In the genomic region with DNA sequence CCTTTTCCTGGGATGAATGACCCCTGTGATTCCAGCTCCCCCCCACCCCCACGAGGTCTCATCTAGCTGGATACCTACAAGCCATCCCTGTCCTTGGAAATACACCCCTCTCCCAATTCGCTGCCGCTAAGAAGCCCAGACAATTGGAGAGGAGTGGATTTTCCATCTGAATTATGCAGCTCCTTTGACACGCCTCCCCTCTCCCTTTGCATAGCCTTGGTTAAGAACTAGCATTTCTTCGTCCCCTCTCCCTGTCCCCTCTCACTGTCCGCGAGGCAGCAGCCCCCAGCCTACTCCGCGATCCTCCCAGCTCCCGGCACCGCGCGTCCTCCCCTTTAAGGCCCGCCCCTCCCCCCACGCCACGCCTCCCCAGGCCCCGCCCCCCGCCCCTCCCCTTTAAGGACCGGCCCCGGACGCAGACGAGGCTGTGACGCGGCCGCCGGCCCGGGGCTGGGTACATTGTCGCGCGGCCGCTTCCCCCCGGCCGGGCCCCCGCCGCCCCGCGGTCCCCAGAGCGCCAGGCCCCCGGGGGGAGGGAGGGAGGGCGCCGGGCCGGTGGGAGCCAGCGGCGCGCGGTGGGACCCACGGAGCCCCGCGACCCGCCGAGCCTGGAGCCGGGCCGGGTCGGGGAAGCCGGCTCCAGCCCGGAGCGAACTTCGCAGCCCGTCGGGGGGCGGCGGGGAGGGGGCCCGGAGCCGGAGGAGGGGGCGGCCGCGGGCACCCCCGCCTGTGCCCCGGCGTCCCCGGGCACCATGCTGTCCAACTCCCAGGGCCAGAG, we compare ENCODE assay signal across 8 cellular contexts. TPM values are rescaled to one million over a fixed set of nuclear protein-coding genes. Genes with fewer than 3 reads are reported as not detected.
DNase-seq lines count a peak whose midpoint lies in the region; ATAC-seq and TF ChIP-seq lines count a peak whose summit lies in the region.

A gene (plus strand): TSS at position 428 of the 778 bp plus-strand sequence. CDS start 325 bp downstream, at position 753.

- H3K9me3 ChIP-seq in duodenal mucosa (ENCODE audit: control insufficient read depth in 1 of 2, low read length in 2 of 2) (no peaks in the 10 kb centered on the region), lower lobe of right lung (no peaks in the 10 kb centered on the region)

- peaks cover 70 to 75% of the 10 kb centered on the region in 2 donors for H3K4me1 ChIP-seq in duodenal mucosa (ENCODE audit: control insufficient read depth in 1 of 2, insufficient read depth in 2 of 2, low read length in 2 of 2)
- peaks cover 40% of the 10 kb centered on the region for H3K4me1 ChIP-seq in lower lobe of right lung

- ATAC-seq in HG02763 (IDR thresholded peaks at IDR 0.05; ENCODE audit: unreplicated experiment) (peak; percentile 45), lower lobe of right lung (peak; percentile 86 to 91), GM18870 (IDR thresholded peaks at IDR 0.05; ENCODE audit: unreplicated experiment) (no peak)

- H3K27me3 ChIP-seq in duodenal mucosa (ENCODE audit: control insufficient read depth in 1 of 2, insufficient read depth in 2 of 2, low read length in 2 of 2) = no peaks in the 10 kb centered on the region
- no peaks in the 10 kb centered on the region for H3K27me3 ChIP-seq in lower lobe of right lung (ENCODE audit: low read depth)

- DNase-seq in GM12865 (ENCODE audit: low read depth) (peak; percentile 85), NCI-H510A (lab: John Stamatoyannopoulos, UW) (peak; percentile 40), lower lobe of right lung (peak; percentile 88)
- peak; percentile 74 for DNase-seq in activated CD4-positive, alpha-beta T cell treated with anti-CD3 and anti-CD28 coated beads, Interleukin-2, amount 50 U/mL, for 48 hours
- DNase-seq in stimulated activated CD4-positive, alpha-beta T cell treated with anti-CD3 and anti-CD28 coated beads, Interleukin-4, amount 100 ng/mL, for 48 hours (ENCODE audit: low read depth in 2 of 2) = peak; percentile 65 to 78

- H3K36me3 ChIP-seq in duodenal mucosa (ENCODE audit: control insufficient read depth in 1 of 2, insufficient read depth in 2 of 2, low read length in 2 of 2) = no peaks in the 10 kb centered on the region
- H3K36me3 ChIP-seq in lower lobe of right lung = no peaks in the 10 kb centered on the region

- H3K27ac ChIP-seq in duodenal mucosa (ENCODE audit: low read depth, low read length) = peak within 1 kb of the TSS; percentile 92
- peak within 1 kb of the TSS; percentile 95 for H3K27ac ChIP-seq in lower lobe of right lung

- peak within 1 kb of the TSS; percentile 89 to 94 for H3K9ac ChIP-seq in duodenal mucosa (ENCODE audit: low read depth in 1 of 2, low read length in 2 of 2)

- TF ChIP-seq CTCF in GM12865 (IDR thresholded peaks at IDR 0.05; ENCODE audit: insufficient read depth, low read depth, low read length, missing control alignments) (no peak), lower lobe of right lung (IDR thresholded peaks at IDR 0.05) (no peak)

- intact Hi-C loops in lower lobe of right lung (cut with DNase I) = no loop called here

- H3K4me3 ChIP-seq in GM12865 (ENCODE audit: low read depth, low read length) (peak within 1 kb of the TSS; percentile 77), duodenal mucosa (ENCODE audit: low read depth in 1 of 2, low read length in 2 of 2) (peak within 1 kb of the TSS; percentile 85 to 92), lower lobe of right lung (peak within 1 kb of the TSS; percentile 91)

RNA-seq across cellular contexts. Expression of the gene that starts here (rescaled TPM):
- 87.0 TPM for total RNA-seq in lower lobe of right lung
